ENCODE assay signal across 8 cellular contexts in the genomic region with DNA sequence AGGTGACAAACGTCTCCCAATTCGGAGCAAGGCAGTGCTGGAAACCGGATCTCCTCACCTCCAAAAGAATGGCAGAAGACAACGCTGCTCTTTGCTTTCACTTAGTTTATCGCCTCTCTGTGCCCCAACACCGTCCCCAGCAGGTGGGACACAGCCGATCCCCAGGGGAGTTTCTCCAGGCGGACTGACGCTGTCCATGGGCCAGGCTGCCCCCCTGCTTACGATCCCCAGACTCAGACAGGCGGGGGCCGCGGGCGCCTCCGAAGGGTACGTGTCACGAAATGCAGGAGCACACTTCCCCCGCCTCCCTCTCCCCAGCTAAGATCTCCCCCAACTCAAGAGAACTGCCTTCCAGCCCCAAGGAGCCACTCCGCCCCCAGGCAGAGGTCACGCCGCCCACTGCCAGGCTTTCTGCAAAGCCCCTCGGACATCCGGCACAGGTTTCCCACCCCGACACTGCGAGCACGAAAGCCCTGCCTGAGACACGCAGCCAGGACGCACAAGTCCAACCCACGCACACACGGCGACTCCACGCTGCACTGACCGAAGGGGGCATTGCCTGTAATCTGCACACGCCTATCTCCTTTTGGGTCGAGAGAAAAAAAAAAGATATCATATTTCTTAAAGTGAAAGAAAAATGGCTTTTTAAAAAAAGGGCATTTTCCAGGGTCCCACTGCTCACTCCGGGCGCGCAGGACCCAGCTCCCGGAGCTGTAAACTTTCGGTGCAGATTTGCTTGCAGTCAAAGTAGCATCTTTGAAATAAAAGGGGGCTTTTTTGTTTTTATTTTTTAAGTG. TPM values are rescaled to one million over a fixed set of nuclear protein-coding genes. Genes with fewer than 3 reads are reported as not detected.
DNase-seq lines count a peak whose midpoint lies in the region; ATAC-seq, FAIRE-seq and TF ChIP-seq lines count a peak whose summit lies in the region.

No MANE protein-coding gene starts in this region.

- peak overlapping the region; percentile 33 for H2AFZ ChIP-seq in GM12878 (ENCODE audit: control insufficient read depth, low read depth, low read length)

- H3K9me3 ChIP-seq in BLaER1 (peaks cover 3% of the 10 kb centered on the region), GM12878 (replicated peaks; ENCODE audit: control insufficient read depth, insufficient read depth, low read length) (no peaks in the 10 kb centered on the region), iPS-15b (ENCODE audit: control insufficient read depth, insufficient read depth, low read length) (no peaks in the 10 kb centered on the region)

- H3K4me3 ChIP-seq in BLaER1 (peak overlapping the region; percentile 97), GM12878 (peak overlapping the region; percentile 69), iPS-15b (ENCODE audit: low read depth, low read length) (peak overlapping the region; percentile 99), rectal smooth muscle tissue (ENCODE audit: low read length) (peak overlapping the region; percentile 97)

- H4K20me1 ChIP-seq in BLaER1 (peaks cover 64% of the 10 kb centered on the region), GM12878 (ENCODE audit: control insufficient read depth, insufficient read depth) (no peaks in the 10 kb centered on the region)

- H3K36me3 ChIP-seq in BLaER1 (peaks cover 37% of the 10 kb centered on the region), GM12878 (ENCODE audit: control insufficient read depth in 2 of 2, insufficient read depth in 2 of 2, low read length in 1 of 2) (no peaks in the 10 kb centered on the region; a peak in 1 of 4 replicates), iPS-15b (ENCODE audit: control insufficient read depth, insufficient read depth, low read length) (peaks cover 12% of the 10 kb centered on the region), rectal smooth muscle tissue (ENCODE audit: control insufficient read depth, insufficient read depth, low read length) (peaks cover 4% of the 10 kb centered on the region)

- intact Hi-C loops in GM12878 (cut with micrococcal nuclease; ENCODE audit: unreplicated experiment) = no loop called here

- H3K79me2 ChIP-seq in GM12878 (ENCODE audit: control insufficient read depth, insufficient read depth, low read length) = peaks cover 9% of the 10 kb centered on the region

- peaks cover 43% of the 10 kb centered on the region for H3K4me1 ChIP-seq in BLaER1
- no peaks in the 10 kb centered on the region for H3K4me1 ChIP-seq in GM12878 (ENCODE audit: control insufficient read depth, insufficient read depth, low read length)
- peaks cover 8% of the 10 kb centered on the region for H3K4me1 ChIP-seq in iPS-15b (ENCODE audit: control insufficient read depth, insufficient read depth, low read length)
- no peaks in the 10 kb centered on the region for H3K4me1 ChIP-seq in rectal smooth muscle tissue (ENCODE audit: control insufficient read depth, insufficient read depth, low read length)

- TF ChIP-seq CTCF in GM12878 (IDR thresholded peaks at IDR 0.05 in 2 of 3, conservative IDR thresholded peaks at IDR 0.05 in 1 of 3; ENCODE audit: control insufficient read depth in 2 of 3, extremely low read depth in 1 of 3, insufficient read depth in 1 of 3, low read depth in 3 of 3, low read length in 3 of 3) = peak in 2 of 3 experiments; percentile 12 to 13; a peak in 2 of 6 replicates

- POLR2A ChIA-PET in GM12878 (lab: Charles Lee) = interaction anchor here (1.0 to 1.1 kb wide), 3 partner anchors 21 to 41 kb away, joined by 3 to 4 read pairs (median 3); no protein-coding TSS in a partner anchor

- SMC1A ChIA-PET in GM12878 (lab: Charles Lee; ENCODE audit: uncharacterized antibody, unreplicated experiment) = interaction anchor here (0.9 to 12.6 kb wide), 19 partner anchors 9 to 678 kb away, joined by 3 to 360 read pairs (median 4); no protein-coding TSS in a partner anchor

- peak overlapping the region; percentile 98 for H3K9ac ChIP-seq in BLaER1
- H3K9ac ChIP-seq in GM12878 (ENCODE audit: control insufficient read depth, insufficient read depth, low read length) = peak overlapping the region; percentile 48
- H3K9ac ChIP-seq in iPS-15b (ENCODE audit: low read depth, low read length) = peak overlapping the region; percentile 74
- H3K9ac ChIP-seq in rectal smooth muscle tissue (ENCODE audit: low read length) = peak overlapping the region; percentile 68

- peak in 1 of 2 experiments; percentile 33; a peak in 1 of 4 replicates for TF ChIP-seq EP300 in GM12878 (IDR thresholded peaks at IDR 0.05; ENCODE audit: borderline replicate concordance in 1 of 2, control insufficient read depth in 1 of 2, low read depth in 2 of 2, low read length in 2 of 2)

- 16% methylated on average over 40 of the region's 40 CpGs for WGBS in GM12878 (ENCODE audit: insufficient coverage, insufficient replicate concordance, low lambda C conversion rate, missing lambda C conversion rate)

- BruUV-seq in GM12878 (replicated peaks; lab: Mats Ljungman, UMichigan) = no TSS peak

- in situ Hi-C loops in GM12878 (cut with MboI) = no loop called here

- DNase-seq in NCI-H226 = peak; percentile 75
- no peak for DNase-seq in GM12878 (ENCODE audit: low read depth, low spot score)
- no peak for DNase-seq in NCI-H2171 (lab: John Stamatoyannopoulos, UW)

- H3K27ac ChIP-seq in BLaER1 (peak overlapping the region; percentile 96), GM12878 (ENCODE audit: control insufficient read depth, insufficient read depth) (peak overlapping the region; percentile 32), rectal smooth muscle tissue (ENCODE audit: low read depth, low read length) (peak overlapping the region; percentile 91)

- RAD21 ChIA-PET in GM12878 (lab: Charles Lee; ENCODE audit: unreplicated experiment) = interaction anchor here (0.9 to 11.5 kb wide), 18 partner anchors 9 to 677 kb away, joined by 3 to 347 read pairs (median 5); no protein-coding TSS in a partner anchor

- peak; percentile 49 for ATAC-seq in GM12878
- ATAC-seq in GM21381 (IDR thresholded peaks at IDR 0.05; ENCODE audit: unreplicated experiment) = no peak

- peak; percentile 25; the same call in 1 of the 2 replicates for TF ChIP-seq RAD21 in GM12878 (IDR thresholded peaks at IDR 0.05; ENCODE audit: insufficient read depth, low read depth, low read length)

- CTCF ChIA-PET in GM12878 (lab: Yijun Ruan, JAX) = interaction anchor here (0.7 to 5.0 kb wide), 13 partner anchors 11 to 679 kb away, joined by 3 to 27 read pairs (median 4); no protein-coding TSS in a partner anchor

- no peaks in the 10 kb centered on the region for H3K27me3 ChIP-seq in BLaER1
- H3K27me3 ChIP-seq in GM12878 (replicated peaks in 1 of 2; ENCODE audit: control insufficient read depth in 2 of 2, insufficient read depth in 2 of 2, low read length in 1 of 2) = no peaks in the 10 kb centered on the region; a peak in 1 of 4 replicates
- peaks cover 7% of the 10 kb centered on the region for H3K27me3 ChIP-seq in iPS-15b (ENCODE audit: control insufficient read depth, insufficient read depth, low read length)
- H3K27me3 ChIP-seq in rectal smooth muscle tissue (ENCODE audit: control insufficient read depth, insufficient read depth, low read length) = no peaks in the 10 kb centered on the region

- H3K4me2 ChIP-seq in BLaER1 (peak overlapping the region; percentile 94), GM12878 (ENCODE audit: control insufficient read depth, insufficient read depth) (peak overlapping the region; percentile 86)

- TF ChIP-seq POLR2A in GM19193 (IDR thresholded peaks at IDR 0.05; ENCODE audit: extremely low read depth, insufficient read depth, insufficient read length) (peak; percentile 19), GM12878 (IDR thresholded peaks at IDR 0.05; ENCODE audit: low read depth, low read length) (peak; percentile 49; the same call in 1 of the 2 replicates)

- FAIRE-seq in GM12878 (lab: Jason Lieb, UNC) = no peak

TF ChIP-seq in GM12878, 131 proteins besides CTCF, POLR2A, EP300 and RAD21 (continues in another document):
- TF ChIP-seq ZNF274 (IDR thresholded peaks at IDR 0.05; ENCODE audit: insufficient read depth, insufficient read length) = no peak
- TF ChIP-seq ETV6 (conservative IDR thresholded peaks at IDR 0.05 in 1 of 2, IDR thresholded peaks at IDR 0.05 in 1 of 2; ENCODE audit: borderline replicate concordance in 1 of 2, low read depth in 1 of 2) = no peak
- TF ChIP-seq POLR2AphosphoS2 (IDR thresholded peaks at IDR 0.05; ENCODE audit: low read depth, low read length) = peak; percentile 79; the same call in 1 of the 2 replicates
- peak; percentile 62; the same call in 1 of the 2 replicates for TF ChIP-seq HDGF (IDR thresholded peaks at IDR 0.05)
- no peak for TF ChIP-seq KLF5 (IDR thresholded peaks at IDR 0.05; ENCODE audit: partially characterized antibody)
- no peak for TF ChIP-seq TCF12 (IDR thresholded peaks at IDR 0.05; ENCODE audit: low read depth, low read length)
- 0 out of 3 replicates have a peak, but pooled peaks have one; percentile 16 for TF ChIP-seq POU2F2 (IDR thresholded peaks at IDR 0.05; ENCODE audit: borderline replicate concordance, low read depth, low read length)
- peak; percentile 70; the same call in 1 of the 2 replicates for TF ChIP-seq SMARCA5 (IDR thresholded peaks at IDR 0.05)

RNA-seq across cellular contexts. Expression of a gene that starts 1.9 kb away (rescaled TPM):
- total RNA-seq in GM12878 (2013; cell fraction: nucleolus; rRNA removed) = 36.0 and 37.1 TPM in 2 replicates
- total RNA-seq in GM12878 (2014; rRNA removed) = 10.0 TPM in 2 replicates
- 8.2 and 8.5 TPM in 2 replicates for total RNA-seq in GM12878 (2014; rRNA removed; fragmentation: Illumina TruSeq; extraction: Trizol)
- 19.5 and 19.8 TPM in 2 replicates for total RNA-seq in GM12878 (2021)
- 1.4 TPM for polyA plus RNA-seq in GM12878 (2011; ENCODE audit: low read depth)
- polyA plus RNA-seq in GM12878 (2011; rRNA removed) = 73.3 and 82.1 TPM in 2 replicates
- polyA plus RNA-seq in GM12878 (2011; cell fraction: cytosol; rRNA removed) = 90.8 and 109 TPM in 2 replicates
- polyA plus RNA-seq in GM12878 (2011; cell fraction: nucleus; rRNA removed) = 115 and 120 TPM in 2 replicates
- polyA plus RNA-seq in GM12878 (2012) = 1.5 and 2.1 TPM in 2 replicates
- polyA plus RNA-seq in GM12878 (2014; fragmentation: Illumina TruSeq; extraction: Trizol) = 15.1 and 17.0 TPM in 2 replicates
- polyA plus RNA-seq in GM12878 (2014; fragmentation: Nextera tagmentation; extraction: Ambion mirVana) = 1 to 10 TPM; 5.3 to 7.1 TPM
- polyA plus RNA-seq in GM12878 (2014; rRNA removed) = 14.0 and 14.5 TPM in 2 replicates
- polyA plus RNA-seq in GM12878 (2016; fragmentation: Nextera tagmentation; extraction: Ambion mirVana) = 1 to 10 TPM; 1.8 to 2.1 TPM
- 147 and 158 TPM in 2 replicates for polyA minus RNA-seq in GM12878 (2011; rRNA and poly(A)+ RNA removed)
- 34.2 and 41.2 TPM in 2 replicates for polyA minus RNA-seq in GM12878 (2011; cell fraction: cytosol; rRNA and poly(A)+ RNA removed)
- 88.0 and 122 TPM in 2 replicates for polyA minus RNA-seq in GM12878 (2011; cell fraction: nucleus; rRNA and poly(A)+ RNA removed)

Comparison
In these comparisons a context has a peak if more than half of its experiments do, and no peak if none do; other contexts are left out.
1. H3K27ac ChIP-seq: peak in every context shown above with its lines; median percentile 96 in BLaER1; 91 in rectal smooth muscle tissue; 32 in GM12878.
2. H3K9ac ChIP-seq: peak in every context shown above with its lines; median percentile 98 in BLaER1; 74 in iPS-15b; 68 in rectal smooth muscle tissue; 48 in GM12878.